Comparison of ENCODE assay signal across 21 cellular contexts in genomic region chr1:28855969-28856368, GRCh38. TPM values are rescaled to one million over a fixed set of nuclear protein-coding genes. Genes with fewer than 3 reads are reported as not detected.
"Had no signal": no experiment of that assay in that cellular context is flagged by ENCODE, and none has a peak within 500 bp of the region (broad histone marks: within the 10 kb centered on the region; RNA-seq: fewer than 3 reads in every experiment).

No MANE protein-coding gene starts in this region.

- H3K36me3 ChIP-seq: neutrophil, tibial nerve had no signal

- H3K9me3 ChIP-seq: neutrophil, tibial nerve had no signal

- H3K4me3 Mint-ChIP-seq: endodermal cell; naive B cell; nephron progenitor cell; stimulated activated naive CD8-positive, alpha-beta T cell treated with anti-CD3 and anti-CD28 coated beads, Interleukin-15, Interleukin-2, amounts not matched to agents 100 ng/mL and 50 ng/mL, for 24 hours had no signal

- H3K9me3 Mint-ChIP-seq: endodermal cell; naive B cell; nephron progenitor cell; stimulated activated naive CD8-positive, alpha-beta T cell treated with anti-CD3 and anti-CD28 coated beads, Interleukin-15, Interleukin-2, amounts not matched to agents 100 ng/mL and 50 ng/mL, for 24 hours had no signal

- H3K4me2 ChIP-seq: hepatocyte, smooth muscle cell had no signal

- H3K27me3 ChIP-seq: hepatocyte, tibial nerve had no signal

- ATAC-seq: left colon, left ventricle myocardium superior, right cardiac atrium had no signal

- H3K79me2 ChIP-seq: hepatocyte had no signal

- H3K27ac ChIP-seq: coronary artery, hepatocyte, neutrophil, tibial nerve had no signal

- H3K36me3 Mint-ChIP-seq: naive B cell had no signal

- H3K4me1 Mint-ChIP-seq: endodermal cell, naive B cell had no signal

- H3K4me3 ChIP-seq: coronary artery, hepatocyte, lung, smooth muscle cell, tibial nerve had no signal

- DNase-seq: effector CD4-positive, alpha-beta T cell; endodermal cell; erythroblast; left colon; left ventricle myocardium superior; mesenchymal stem cell; naive B cell; nephron progenitor cell; right cardiac atrium; stimulated activated CD4-positive, alpha-beta T cell treated with anti-CD3 and anti-CD28 coated beads, Interleukin-2, amount 100 ng/mL, for 48 hours had no signal

- FAIRE-seq: endothelial cell of umbilical vein had no signal

- H2AFZ ChIP-seq: hepatocyte had no signal

RNA-seq across cellular contexts. Expression of gene OPRD1, which starts 44.0 kb away (rescaled TPM):
- total RNA-seq: dermis microvascular lymphatic vessel endothelial cell, endothelial cell of umbilical vein, left ventricle myocardium superior, posterior vena cava, right cardiac atrium, tibial nerve, ureter had no signal
- polyA plus RNA-seq: endothelial cell of umbilical vein had no signal
